ENCODE assay signal across 1 cellular context in genomic region chr17:7021993-7022778, GRCh38.
A peak's percentile ranks its signal among the peaks of the same experiment; 100 is the strongest.
TF ChIP-seq lines count a peak whose summit lies in the region.

No MANE protein-coding gene starts in this region.

TF ChIP-seq in HepG2, 621 proteins besides CTCF, POLR2A, EP300 and RAD21 (continued from another document and continues in another):
- TF ChIP-seq ZNF275 (CRISPR knock-in tag; IDR thresholded peaks at IDR 0.05; ENCODE audit: borderline replicate concordance) (no peak), DBP (CRISPR knock-in tag; IDR thresholded peaks at IDR 0.05; ENCODE audit: not compliant biosample characterization) (no peak), ZNF841 (CRISPR knock-in tag; IDR thresholded peaks at IDR 0.05; ENCODE audit: borderline replicate concordance) (no peak), ZNF800 (CRISPR knock-in tag; IDR thresholded peaks at IDR 0.05) (peak; percentile 84; the same call in 1 of the 2 replicates), FOXA3 (CRISPR knock-in tag; IDR thresholded peaks at IDR 0.05) (0 out of 2 replicates have a peak, but pooled peaks have one; percentile 11), MIER2 (CRISPR knock-in tag; IDR thresholded peaks at IDR 0.05) (no peak), ZBTB2 (CRISPR knock-in tag; IDR thresholded peaks at IDR 0.05; ENCODE audit: low read depth) (no peak), ATF2 (CRISPR knock-in tag; IDR thresholded peaks at IDR 0.05) (no peak), BORCS8-MEF2B (CRISPR knock-in tag; IDR thresholded peaks at IDR 0.05) (no peak), ZSCAN5A (CRISPR knock-in tag; IDR thresholded peaks at IDR 0.05; ENCODE audit: borderline replicate concordance) (no peak), ZSCAN21 (CRISPR knock-in tag; IDR thresholded peaks at IDR 0.05; ENCODE audit: borderline replicate concordance) (no peak), HOXD1 (CRISPR knock-in tag; IDR thresholded peaks at IDR 0.05) (no peak), TGIF2 (CRISPR knock-in tag; IDR thresholded peaks at IDR 0.05) (no peak), ZNF30 (CRISPR knock-in tag; IDR thresholded peaks at IDR 0.05) (no peak), ZNF484 (CRISPR knock-in tag; IDR thresholded peaks at IDR 0.05; ENCODE audit: borderline replicate concordance, low read depth) (no peak), RFX5 (IDR thresholded peaks at IDR 0.05; ENCODE audit: low read depth, low read length) (no peak), HOMEZ (CRISPR knock-in tag; IDR thresholded peaks at IDR 0.05; ENCODE audit: low read depth) (no peak), EED (CRISPR knock-in tag; IDR thresholded peaks at IDR 0.05) (no peak), ZNF576 (CRISPR knock-in tag; IDR thresholded peaks at IDR 0.05) (no peak), ZNF121 (CRISPR knock-in tag; IDR thresholded peaks at IDR 0.05) (no peak), ZNF746 (CRISPR knock-in tag; IDR thresholded peaks at IDR 0.05) (no peak), RARG (CRISPR knock-in tag; IDR thresholded peaks at IDR 0.05; ENCODE audit: low read depth) (no peak), BRCA1 (CRISPR knock-in tag; IDR thresholded peaks at IDR 0.05) (no peak), ZNF580 (CRISPR knock-in tag; IDR thresholded peaks at IDR 0.05; ENCODE audit: borderline replicate concordance, low read depth) (peak; percentile 70; the same call in 1 of the 2 replicates), SAP130 (CRISPR knock-in tag; IDR thresholded peaks at IDR 0.05; ENCODE audit: low read depth) (peak; percentile 50), CENPBD1 (CRISPR knock-in tag; IDR thresholded peaks at IDR 0.05; ENCODE audit: borderline replicate concordance, low read depth) (no peak), NFATC3 (CRISPR knock-in tag; IDR thresholded peaks at IDR 0.05) (no peak), ZNF556 (CRISPR knock-in tag; IDR thresholded peaks at IDR 0.05; ENCODE audit: borderline replicate concordance) (peak; percentile 36; the same call in 1 of the 2 replicates), ZSCAN9 (CRISPR knock-in tag; IDR thresholded peaks at IDR 0.05; ENCODE audit: borderline replicate concordance) (no peak; the same call in 1 of the 2 replicates), SPEN (CRISPR knock-in tag; IDR thresholded peaks at IDR 0.05; ENCODE audit: low read depth) (no peak), ZNF280D (CRISPR knock-in tag; IDR thresholded peaks at IDR 0.05) (no peak), POLR2AphosphoS5 (IDR thresholded peaks at IDR 0.05; ENCODE audit: low read depth, low read length) (no peak), SRSF4 (IDR thresholded peaks at IDR 0.05; ENCODE audit: low read depth, low read length, poor library complexity, severe bottlenecking) (no peak), ZZZ3 (CRISPR knock-in tag; IDR thresholded peaks at IDR 0.05; ENCODE audit: borderline replicate concordance) (no peak), ZNF780A (CRISPR knock-in tag; IDR thresholded peaks at IDR 0.05) (no peak), ZNF12 (CRISPR knock-in tag; IDR thresholded peaks at IDR 0.05) (no peak), MZF1 (CRISPR knock-in tag; IDR thresholded peaks at IDR 0.05; ENCODE audit: borderline replicate concordance) (no peak), RBM22 (optimal IDR thresholded peaks at IDR 0.05; ENCODE audit: low read length) (no peak), MBD4 (IDR thresholded peaks at IDR 0.05; ENCODE audit: borderline replicate concordance, low read length) (no peak), CHD4 (IDR thresholded peaks at IDR 0.05; ENCODE audit: borderline replicate concordance, low read length) (no peak), CC2D1A (CRISPR knock-in tag; IDR thresholded peaks at IDR 0.05) (no peak), ZNF550 (CRISPR knock-in tag; IDR thresholded peaks at IDR 0.05; ENCODE audit: borderline replicate concordance) (no peak), NRL (CRISPR knock-in tag; IDR thresholded peaks at IDR 0.05; ENCODE audit: borderline replicate concordance) (no peak), IRF2 (CRISPR knock-in tag; IDR thresholded peaks at IDR 0.05) (no peak; the same call in 1 of the 2 replicates), U2AF2 (IDR thresholded peaks at IDR 0.05; ENCODE audit: low read depth, low read length) (no peak), MBNL3 (CRISPR knock-in tag; conservative IDR thresholded peaks at IDR 0.05) (no peak), ZNF570 (CRISPR knock-in tag; IDR thresholded peaks at IDR 0.05; ENCODE audit: borderline replicate concordance) (no peak), HNRNPK (IDR thresholded peaks at IDR 0.05; ENCODE audit: low read depth, low read length, poor library complexity, severe bottlenecking) (no peak), ZNF383 (CRISPR knock-in tag; IDR thresholded peaks at IDR 0.05; ENCODE audit: borderline replicate concordance) (no peak), ZNF770 (CRISPR knock-in tag; IDR thresholded peaks at IDR 0.05) (no peak), FOXP1 (IDR thresholded peaks at IDR 0.05) (no peak), FOXP1 (CRISPR knock-in tag; IDR thresholded peaks at IDR 0.05) (no peak), ZNF331 (CRISPR knock-in tag; IDR thresholded peaks at IDR 0.05) (peak; percentile 46; the same call in 1 of the 2 replicates), XBP1 (CRISPR knock-in tag; IDR thresholded peaks at IDR 0.05) (no peak), ZNF251 (CRISPR knock-in tag; IDR thresholded peaks at IDR 0.05) (no peak), REXO4 (CRISPR knock-in tag; IDR thresholded peaks at IDR 0.05; ENCODE audit: borderline replicate concordance) (no peak)
